4 cellular contexts compared by ENCODE assay signal in the genomic region with DNA sequence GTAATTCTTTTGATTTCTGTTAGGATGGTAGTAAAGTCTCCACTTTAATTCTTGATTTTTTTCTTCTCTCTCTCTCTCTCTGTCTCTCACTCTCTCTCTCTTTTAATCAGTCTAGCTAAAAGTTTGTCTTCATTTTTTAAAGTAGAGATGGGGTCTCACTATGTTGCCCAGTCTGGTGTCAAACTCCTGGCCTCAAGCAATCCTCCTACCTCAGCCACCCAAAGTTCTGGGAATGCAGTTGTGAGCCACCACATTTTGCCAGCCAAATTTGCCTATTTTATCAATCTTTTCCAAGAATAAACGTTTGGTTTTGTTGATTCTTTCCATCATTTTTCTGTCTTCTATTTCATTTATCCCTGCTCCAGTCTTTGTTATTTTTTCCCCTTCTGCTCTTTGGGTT.
TF ChIP-seq lines count a peak whose summit lies in the region.

No MANE protein-coding gene starts in this region.

TF ChIP-seq in HEK293, 187 proteins besides CTCF, POLR2A, EP300 and RAD21:
- TF ChIP-seq ZBTB21 (tag by site-specific recombination; IDR thresholded peaks at IDR 0.05) (no peak), ZNF121 (tag by site-specific recombination; IDR thresholded peaks at IDR 0.05) (peak; percentile 54; the same call in 1 of the 2 replicates), ZNF529 (tag by site-specific recombination; IDR thresholded peaks at IDR 0.05; ENCODE audit: insufficient replicate concordance) (no peak)
TF ChIP-seq in HEK293: peak in this region for 1.

TF ChIP-seq in K562, 482 proteins besides CTCF, POLR2A, EP300 and RAD21:
- TF ChIP-seq RBM25 (IDR thresholded peaks at IDR 0.05; ENCODE audit: low read depth, low read length, severe bottlenecking) (peak; percentile 67), ZNF121 (CRISPR knock-in tag; conservative IDR thresholded peaks at IDR 0.05) (peak; percentile 71), NFIX (CRISPR knock-in tag; IDR thresholded peaks at IDR 0.05; ENCODE audit: low read depth) (no peak), NFIC (IDR thresholded peaks at IDR 0.05) (no peak)
- TF ChIP-seq, protein P1, sequence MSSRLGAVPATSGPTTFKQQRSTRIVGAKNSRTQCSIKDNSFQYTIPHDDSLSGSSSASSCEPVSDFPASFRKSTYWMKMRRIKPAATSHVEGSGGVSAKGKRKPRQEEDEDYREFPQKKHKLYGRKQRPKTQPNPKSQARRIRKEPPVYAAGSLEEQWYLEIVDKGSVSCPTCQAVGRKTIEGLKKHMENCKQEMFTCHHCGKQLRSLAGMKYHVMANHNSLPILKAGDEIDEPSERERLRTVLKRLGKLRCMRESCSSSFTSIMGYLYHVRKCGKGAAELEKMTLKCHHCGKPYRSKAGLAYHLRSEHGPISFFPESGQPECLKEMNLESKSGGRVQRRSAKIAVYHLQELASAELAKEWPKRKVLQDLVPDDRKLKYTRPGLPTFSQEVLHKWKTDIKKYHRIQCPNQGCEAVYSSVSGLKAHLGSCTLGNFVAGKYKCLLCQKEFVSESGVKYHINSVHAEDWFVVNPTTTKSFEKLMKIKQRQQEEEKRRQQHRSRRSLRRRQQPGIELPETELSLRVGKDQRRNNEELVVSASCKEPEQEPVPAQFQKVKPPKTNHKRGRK (tag; IDR thresholded peaks at IDR 0.05): peak; percentile 78

TF ChIP-seq in H1, 55 proteins besides CTCF, POLR2A, EP300 and RAD21:
- TF ChIP-seq KDM1A (IDR thresholded peaks at IDR 0.05; ENCODE audit: borderline replicate concordance, low read length) (0 out of 2 replicates have a peak, but pooled peaks have one; percentile 30), CHD2 (IDR thresholded peaks at IDR 0.05; ENCODE audit: low read length) (no peak)

TF ChIP-seq in SK-N-SH, 30 proteins besides CTCF, POLR2A, EP300 and RAD21:
- TF ChIP-seq, protein P2, sequence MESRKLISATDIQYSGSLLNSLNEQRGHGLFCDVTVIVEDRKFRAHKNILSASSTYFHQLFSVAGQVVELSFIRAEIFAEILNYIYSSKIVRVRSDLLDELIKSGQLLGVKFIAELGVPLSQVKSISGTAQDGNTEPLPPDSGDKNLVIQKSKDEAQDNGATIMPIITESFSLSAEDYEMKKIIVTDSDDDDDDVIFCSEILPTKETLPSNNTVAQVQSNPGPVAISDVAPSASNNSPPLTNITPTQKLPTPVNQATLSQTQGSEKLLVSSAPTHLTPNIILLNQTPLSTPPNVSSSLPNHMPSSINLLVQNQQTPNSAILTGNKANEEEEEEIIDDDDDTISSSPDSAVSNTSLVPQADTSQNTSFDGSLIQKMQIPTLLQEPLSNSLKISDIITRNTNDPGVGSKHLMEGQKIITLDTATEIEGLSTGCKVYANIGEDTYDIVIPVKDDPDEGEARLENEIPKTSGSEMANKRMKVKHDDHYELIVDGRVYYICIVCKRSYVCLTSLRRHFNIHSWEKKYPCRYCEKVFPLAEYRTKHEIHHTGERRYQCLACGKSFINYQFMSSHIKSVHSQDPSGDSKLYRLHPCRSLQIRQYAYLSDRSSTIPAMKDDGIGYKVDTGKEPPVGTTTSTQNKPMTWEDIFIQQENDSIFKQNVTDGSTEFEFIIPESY (IDR thresholded peaks at IDR 0.05; ENCODE audit: borderline replicate concordance, low read depth): no peak
